In genomic region chrX:46903458-46904242, GRCh38 we compare ENCODE assay signal across 8 cellular contexts. TPM values are rescaled to one million over a fixed set of nuclear protein-coding genes. Genes with fewer than 3 reads are reported as not detected.
A peak's percentile ranks its signal among the peaks of the same experiment; 100 is the strongest.
DNase-seq lines count a peak whose midpoint lies in the region; ATAC-seq and TF ChIP-seq lines count a peak whose summit lies in the region.

No MANE protein-coding gene starts in this region.

- intact Hi-C loops in gastrocnemius medialis (cut with DNase I; ENCODE audit: low total_unique reads): loop anchor here (1.0 to 5.0 kb wide), 3 partner anchors 75 to 189 kb away; no protein-coding TSS in a partner anchor

- H3K36me3 ChIP-seq in iPS-18a (ENCODE audit: control insufficient read depth, low read depth, low read length): no peaks in the 10 kb centered on the region
- H3K36me3 ChIP-seq in gastrocnemius medialis: no peaks in the 10 kb centered on the region

- ATAC-seq in HG02938 (IDR thresholded peaks at IDR 0.05; ENCODE audit: unreplicated experiment) (peak; percentile 68), gastrocnemius medialis (peak; percentile 60 to 84)

- TF ChIP-seq POLR2A in gastrocnemius medialis (IDR thresholded peaks at IDR 0.05): no peak

- peak; percentile 38 to 63 (median 52) for TF ChIP-seq CTCF in gastrocnemius medialis (IDR thresholded peaks at IDR 0.05 in 4 of 5, conservative IDR thresholded peaks at IDR 0.05 in 1 of 5)

- H3K9ac ChIP-seq in iPS-18a (ENCODE audit: low read length): no peak overlapping the region

- H3K4me1 ChIP-seq in iPS-18a (ENCODE audit: control insufficient read depth, low read depth, low read length) (no peaks in the 10 kb centered on the region), gastrocnemius medialis (no peaks in the 10 kb centered on the region)

- H3K27me3 ChIP-seq in iPS-18a (ENCODE audit: control insufficient read depth, insufficient read depth, low read length) (no peaks in the 10 kb centered on the region), gastrocnemius medialis (no peaks in the 10 kb centered on the region)

- H3K4me3 ChIP-seq in iPS-18a (ENCODE audit: low read length) (peak overlapping the region; percentile 64), gastrocnemius medialis (peak overlapping the region in 3 of 4 donors; percentile 44 to 55 (median 50))

- DNase-seq in SIG-M5 treated with dmso at 0.1 percent for 504 hours (lab: John Stamatoyannopoulos, UW; ENCODE audit: unreplicated experiment) (peak; percentile 38), SIG-M5 (lab: John Stamatoyannopoulos, UW) (no peak), NCI-H1694 treated with DMSO at 0.1 percent for 48 hours (lab: John Stamatoyannopoulos, UW) (peak; percentile 89), T-helper 9 cell (peak; percentile 32), brain pericyte (ENCODE audit: low read depth, low spot score) (peak; percentile 41), gastrocnemius medialis (peak; percentile 45 to 60)

- in situ Hi-C loops in gastrocnemius medialis (cut with MboI; ENCODE audit: low sequenced_read_pairs in 4 of 4): loop anchor here in 1 of 4 donors (10.0 kb wide), 2 partner anchors 131 to 191 kb away; no protein-coding TSS in a partner anchor

- H3K9me3 ChIP-seq in iPS-18a (ENCODE audit: control insufficient read depth, low read depth, low read length) (peaks cover 6% of the 10 kb centered on the region), gastrocnemius medialis (no peaks in the 10 kb centered on the region)

- H3K27ac ChIP-seq in iPS-18a (ENCODE audit: low read length): no peak overlapping the region
- no peak overlapping the region for H3K27ac ChIP-seq in gastrocnemius medialis

RNA-seq across cellular contexts. Expression of gene JADE3, which starts 8.6 kb away (rescaled TPM):
- 10 to 100 TPM in 1 of 4 donors, 1 to 10 TPM in 3; 2.0 to 10.9 (median 2.9) TPM for total RNA-seq in gastrocnemius medialis
